Comparison of ENCODE assay signal across 18 cellular contexts in the genomic region with DNA sequence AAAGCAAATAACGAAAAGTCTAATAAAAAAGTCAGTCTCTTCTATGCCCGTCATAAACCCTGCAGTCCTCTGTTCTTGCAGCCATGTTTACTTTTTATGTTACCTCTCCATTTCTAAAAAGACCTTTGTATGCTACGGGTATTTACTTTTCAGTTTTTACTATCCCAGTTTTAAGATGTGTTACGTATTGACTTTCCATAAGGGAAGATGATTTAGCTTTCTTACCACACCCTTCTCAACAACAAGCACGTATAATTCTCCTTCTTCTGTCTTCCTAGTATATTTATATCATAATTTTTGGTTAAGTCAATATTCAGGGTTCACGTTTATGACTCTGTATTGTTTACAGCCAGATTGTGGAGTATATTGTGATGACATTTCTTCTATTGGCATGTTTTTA. TPM values are rescaled to one million over a fixed set of nuclear protein-coding genes. Genes with fewer than 3 reads are reported as not detected.
A peak's percentile ranks its signal among the peaks of the same experiment; 100 is the strongest.
DNase-seq lines count a peak whose midpoint lies in the region; ATAC-seq, FAIRE-seq and TF ChIP-seq lines count a peak whose summit lies in the region.
"Had no signal": no experiment of that assay in that cellular context is flagged by ENCODE, and none has a peak within 500 bp of the region (broad histone marks: within the 10 kb centered on the region; RNA-seq: fewer than 3 reads in every experiment).

No MANE protein-coding gene starts in this region.

- ATAC-seq in T-cell (replicated peaks in 1 of 4) (no peak), left colon (peak; percentile 90), HepG2 (no peak)
- ATAC-seq: A549, Right ventricle myocardium inferior had no signal

- TF ChIP-seq RAD21 in HepG2 (CRISPR knock-in tag; IDR thresholded peaks at IDR 0.05), result no peak

- H3K27me3 Mint-ChIP-seq in activated naive CD4-positive, alpha-beta T cell treated with anti-CD3 and anti-CD28 coated beads for 36 hours (ENCODE audit: low read depth), result no peaks in the 10 kb centered on the region
- no peaks in the 10 kb centered on the region for H3K27me3 Mint-ChIP-seq in T-cell

- H3K36me3 ChIP-seq in transverse colon (peaks cover 0 to 35% (median 8%) of the 10 kb centered on the region in 4 donors), HepG2 (replicated peaks in 1 of 2; ENCODE audit: control insufficient read depth in 1 of 2, insufficient read depth in 2 of 2, low read length in 2 of 2) (peaks cover 2 to 72% of the 10 kb centered on the region in 2 experiments; a peak in 4 of 5 replicates)

- TF ChIP-seq CTCF in transverse colon (IDR thresholded peaks at IDR 0.05) (no peak), HepG2 (CRISPR knock-in tag; IDR thresholded peaks at IDR 0.05) (no peak)

- no peak overlapping the region for H3K4me3 Mint-ChIP-seq in activated naive CD4-positive, alpha-beta T cell treated with anti-CD3 and anti-CD28 coated beads for 36 hours
- no peak overlapping the region for H3K4me3 Mint-ChIP-seq in T-cell

- peak overlapping the region in 3 of 4 donors; percentile 23 to 57 (median 50) for H3K27ac ChIP-seq in transverse colon
- no peak overlapping the region for H3K27ac ChIP-seq in HepG2 (ENCODE audit: extremely low read length, insufficient read depth, low read length)
- H3K27ac ChIP-seq: A549, KMS-11, Peyer's patch had no signal

- TF ChIP-seq POLR2A in transverse colon (IDR thresholded peaks at IDR 0.05) (no peak), HepG2 (IDR thresholded peaks at IDR 0.05; ENCODE audit: insufficient read depth in 1 of 2, low read depth in 2 of 2, low read length in 2 of 2) (no peak)

- 48 to 50% methylated on average over 6 of the region's 6 CpGs for WGBS in transverse colon (ENCODE audit: low coverage in 1 of 2), 2 donors
- WGBS in HepG2 (ENCODE audit: low lambda C conversion rate), result 96% methylated on average over 6 of the region's 6 CpGs

- no TSS peak for BruUV-seq in HepG2 (replicated peaks; lab: Mats Ljungman, UMichigan)

- H3K4me2 ChIP-seq in HepG2 (ENCODE audit: low read depth, low read length), result no peak overlapping the region
- H3K4me2 ChIP-seq: A549, KMS-11 had no signal

- H2AFZ ChIP-seq in HepG2 (ENCODE audit: low read length), result no peak overlapping the region

- no peak overlapping the region for H3K9ac ChIP-seq in HepG2 (ENCODE audit: insufficient read depth, low read depth, low read length)
- H3K9ac ChIP-seq: KMS-11 had no signal

- H3K79me2 ChIP-seq in HepG2 (ENCODE audit: insufficient read depth, low read length), result peaks cover 19% of the 10 kb centered on the region

- CTCF ChIA-PET in activated naive CD4-positive, alpha-beta T cell treated with anti-CD3 and anti-CD28 coated beads for 36 hours (lab: Charles Lee), result no interaction called here
- CTCF ChIA-PET in T-cell (lab: Charles Lee), result no interaction called here
- CTCF ChIA-PET in HepG2 (lab: Yijun Ruan, JAX; ENCODE audit: low intra/inter-chr PET ratio, low total read pairs), result no interaction called here

- H3K9me3 ChIP-seq in transverse colon (no peaks in the 10 kb centered on the region), HepG2 (ENCODE audit: low read length) (no peaks in the 10 kb centered on the region)
- H3K9me3 ChIP-seq: A549, MG63, Peyer's patch had no signal

- 0 out of 2 replicates have a peak, but pooled peaks cover 3% of the 10 kb centered on the region for H4K20me1 ChIP-seq in HepG2 (ENCODE audit: insufficient read depth, low read length)

- POLR2A ChIA-PET in T-cell (lab: Charles Lee), result no interaction called here
- POLR2A ChIA-PET in HepG2 (lab: Yijun Ruan, JAX), result no interaction called here

- H3K4me1 ChIP-seq in transverse colon, result peaks cover 0 to 31% (median 10%) of the 10 kb centered on the region in 4 donors
- no peaks in the 10 kb centered on the region for H3K4me1 ChIP-seq in HepG2 (ENCODE audit: insufficient read depth, low read length)
- H3K4me1 ChIP-seq: A549 had no signal

- DNase-seq in activated naive CD4-positive, alpha-beta T cell treated with anti-CD3 and anti-CD28 coated beads for 36 hours, result no peak
- DNase-seq in activated naive CD4-positive, alpha-beta T cell treated with Interleukin-2 at 50 U/mL for 16 hours, result no peak
- DNase-seq in T-cell (no peak), left colon (no peak), transverse colon (no peak), GF-D8 (lab: John Stamatoyannopoulos, UW) (no peak), HepG2 (ENCODE audit: low spot score) (no peak)
- DNase-seq: C1 segment of cervical spinal cord, MG63, NCI-H1092 treated with DMSO at 0.1 percent for 48 hours, NCI-H1694, NCI-H510A treated with DMSO at 0.1 percent for 48 hours, NCI-H82, Peyer's patch had no signal

- H3K4me3 ChIP-seq in transverse colon (no peak overlapping the region), HepG2 (replicated peaks in 1 of 3; ENCODE audit: insufficient read depth in 1 of 3, low read depth in 2 of 3, low read length in 3 of 3) (no peak overlapping the region)
- H3K4me3 ChIP-seq: A549, MG63, Peyer's patch had no signal

- H3K9me3 Mint-ChIP-seq in activated naive CD4-positive, alpha-beta T cell treated with anti-CD3 and anti-CD28 coated beads for 36 hours, result no peaks in the 10 kb centered on the region
- no peaks in the 10 kb centered on the region for H3K9me3 Mint-ChIP-seq in T-cell

- FAIRE-seq in HepG2 (lab: Jason Lieb, UNC), result no peak
- FAIRE-seq: A549, H1 had no signal

- in situ Hi-C loops in transverse colon (cut with MboI; ENCODE audit: low pct_ligation_motif_present in 1 of 4, low pct_unique_long_range_greater_than_20kb in 1 of 4, low sequenced_read_pairs in 3 of 4) (no loop called here), HepG2 (cut with HindIII; ENCODE audit: extremely low pct_ligation_motif_present, low pct_unique_long_range_greater_than_20kb) (no loop called here)

- peak overlapping the region; percentile 20 for H3K27ac Mint-ChIP-seq in activated naive CD4-positive, alpha-beta T cell treated with anti-CD3 and anti-CD28 coated beads for 36 hours
- H3K27ac Mint-ChIP-seq in T-cell, result peak overlapping the region; percentile 16 to 59

- H3K36me3 Mint-ChIP-seq in activated naive CD4-positive, alpha-beta T cell treated with anti-CD3 and anti-CD28 coated beads for 36 hours (ENCODE audit: low read depth), result peaks cover 56% of the 10 kb centered on the region
- peaks cover 54% of the 10 kb centered on the region for H3K36me3 Mint-ChIP-seq in T-cell

- H3K27me3 ChIP-seq in transverse colon (no peaks in the 10 kb centered on the region), HepG2 (ENCODE audit: control insufficient read depth in 1 of 2, insufficient read depth in 2 of 2, low read length in 2 of 2) (no peaks in the 10 kb centered on the region)
- H3K27me3 ChIP-seq: MG63, Peyer's patch had no signal

- intact Hi-C loops in activated naive CD4-positive, alpha-beta T cell treated with anti-CD3 and anti-CD28 coated beads for 36 hours (cut with micrococcal nuclease), result no loop called here
- intact Hi-C loops in left colon (cut with DNase I, micrococcal nuclease) (no loop called here), transverse colon (cut with DNase I; ENCODE audit: low total_unique reads) (no loop called here), HepG2 (cut with micrococcal nuclease; ENCODE audit: unreplicated experiment) (no loop called here)

- TF ChIP-seq EP300 in transverse colon (IDR thresholded peaks at IDR 0.05; ENCODE audit: low read depth) (no peak), HepG2 (IDR thresholded peaks at IDR 0.05; ENCODE audit: low read depth in 2 of 2, low read length in 2 of 2) (no peak), HepG2 (CRISPR knock-in tag; IDR thresholded peaks at IDR 0.05; ENCODE audit: borderline replicate concordance) (no peak)

- peaks cover 48% of the 10 kb centered on the region for H3K4me1 Mint-ChIP-seq in activated naive CD4-positive, alpha-beta T cell treated with anti-CD3 and anti-CD28 coated beads for 36 hours (ENCODE audit: low read depth)
- H3K4me1 Mint-ChIP-seq in T-cell, result peaks cover 57 to 64% (median 60%) of the 10 kb centered on the region in 3 donors

RNA-seq across cellular contexts. Expression of a gene that starts 10.8 kb away (rescaled TPM):
- 10 to 100 TPM; 42.3 to 49.4 TPM for total RNA-seq in activated naive CD4-positive, alpha-beta T cell treated with anti-CD3 and anti-CD28 coated beads for 36 hours
- total RNA-seq in T-cell (10 to 100 TPM; 28.6 to 38.9 (median 37.5) TPM), left colon (10 to 100 TPM; 17.2 to 22.0 TPM), transverse colon (10 to 100 TPM; 16.1 to 75.6 (median 23.9) TPM), HepG2 (2016; rRNA removed; fragmentation: Illumina TruSeq; extraction: Trizol) (27.7 and 31.1 TPM in 2 replicates)
- total RNA-seq in HepG2 (2016; cell fraction: cytosol; rRNA removed; fragmentation: Illumina TruSeq; extraction: Trizol; ENCODE audit: low read depth), result 29.0 and 32.0 TPM in 2 replicates
- total RNA-seq in HepG2 (2016; cell fraction: insoluble cytoplasmic fraction; rRNA removed; fragmentation: Illumina TruSeq; extraction: Trizol), result 28.7 and 29.8 TPM in 2 replicates
- total RNA-seq in HepG2 (2016; cell fraction: membrane; rRNA removed; fragmentation: Illumina TruSeq; extraction: Trizol), result 13.4 and 16.4 TPM in 2 replicates
- 49.9 and 50.1 TPM in 2 replicates for total RNA-seq in HepG2 (2016; cell fraction: nucleus; rRNA removed; fragmentation: Illumina TruSeq; extraction: Trizol)
- 7.5 and 9.4 TPM in 2 replicates for polyA plus RNA-seq in HepG2 (2011; rRNA removed)
- 2.2 and 3.0 TPM in 2 replicates for polyA plus RNA-seq in HepG2 (2011; cell fraction: cytosol; rRNA removed)
- 14.8 and 17.3 TPM in 2 replicates for polyA plus RNA-seq in HepG2 (2011; cell fraction: nucleus; rRNA removed)
- polyA plus RNA-seq in HepG2 (2012), result 15.2 and 18.1 TPM in 2 replicates
- polyA plus RNA-seq in HepG2 (2016; cell fraction: cytosol; fragmentation: Illumina TruSeq; extraction: Trizol; ENCODE audit: low read depth), result 5.3 and 7.1 TPM in 2 replicates
- 30.3 and 34.3 TPM in 2 replicates for polyA plus RNA-seq in HepG2 (2016; cell fraction: insoluble cytoplasmic fraction; fragmentation: Illumina TruSeq; extraction: Trizol; ENCODE audit: low read depth)
- 10.1 and 10.6 TPM in 2 replicates for polyA plus RNA-seq in HepG2 (2016; cell fraction: membrane; fragmentation: Illumina TruSeq; extraction: Trizol; ENCODE audit: low read depth)
- polyA plus RNA-seq in HepG2 (2016; cell fraction: nucleus; fragmentation: Illumina TruSeq; extraction: Trizol; ENCODE audit: insufficient read depth, low read depth), result 45.5 and 47.6 TPM in 2 replicates
- polyA minus RNA-seq in HepG2 (2011; rRNA and poly(A)+ RNA removed; ENCODE audit: low replicate concordance), result 12.0 and 20.5 TPM in 2 replicates
- 5.1 and 5.2 TPM in 2 replicates for polyA minus RNA-seq in HepG2 (2011; cell fraction: cytosol; rRNA and poly(A)+ RNA removed)
- 58.9 and 61.8 TPM in 2 replicates for polyA minus RNA-seq in HepG2 (2011; cell fraction: nucleus; rRNA and poly(A)+ RNA removed)

RNA-seq across cellular contexts. Expression of a gene that starts 27.4 kb away (rescaled TPM):
- total RNA-seq in activated naive CD4-positive, alpha-beta T cell treated with anti-CD3 and anti-CD28 coated beads for 36 hours, result not detected
- total RNA-seq in T-cell, result 1 to 10 TPM in 2 of 5 donors, under 1 TPM in 3; 0.43 to 5.0 (median 0.73) TPM
- total RNA-seq in left colon, result 1 to 10 TPM in 1 of 2 donors, under 1 TPM in 1; 0.15 to 1.1 TPM
- total RNA-seq in transverse colon, result under 1 TPM in 2 of 4 donors, not detected in 2; 0.27 to 0.95 TPM
- not detected in 2 replicates for total RNA-seq in HepG2 (2016; rRNA removed; fragmentation: Illumina TruSeq; extraction: Trizol)
- total RNA-seq in HepG2 (2016; cell fraction: cytosol; rRNA removed; fragmentation: Illumina TruSeq; extraction: Trizol; ENCODE audit: low read depth), result not detected in 2 replicates
- not detected in 2 replicates for total RNA-seq in HepG2 (2016; cell fraction: insoluble cytoplasmic fraction; rRNA removed; fragmentation: Illumina TruSeq; extraction: Trizol)
- not detected in 2 replicates for total RNA-seq in HepG2 (2016; cell fraction: membrane; rRNA removed; fragmentation: Illumina TruSeq; extraction: Trizol)
- total RNA-seq in HepG2 (2016; cell fraction: nucleus; rRNA removed; fragmentation: Illumina TruSeq; extraction: Trizol), result not detected in 2 replicates
- polyA plus RNA-seq in HepG2 (2011; rRNA removed), result not detected in 2 replicates
- not detected in 2 replicates for polyA plus RNA-seq in HepG2 (2011; cell fraction: cytosol; rRNA removed)
- polyA plus RNA-seq in HepG2 (2011; cell fraction: nucleus; rRNA removed), result not detected in 2 replicates
- not detected in 2 replicates for polyA plus RNA-seq in HepG2 (2012)
- not detected in 2 replicates for polyA plus RNA-seq in HepG2 (2016; cell fraction: cytosol; fragmentation: Illumina TruSeq; extraction: Trizol; ENCODE audit: low read depth)
- polyA plus RNA-seq in HepG2 (2016; cell fraction: insoluble cytoplasmic fraction; fragmentation: Illumina TruSeq; extraction: Trizol; ENCODE audit: low read depth), result not detected in 2 replicates
- not detected in 2 replicates for polyA plus RNA-seq in HepG2 (2016; cell fraction: membrane; fragmentation: Illumina TruSeq; extraction: Trizol; ENCODE audit: low read depth)
- not detected in 2 replicates for polyA plus RNA-seq in HepG2 (2016; cell fraction: nucleus; fragmentation: Illumina TruSeq; extraction: Trizol; ENCODE audit: insufficient read depth, low read depth)
- not detected in 2 replicates for polyA minus RNA-seq in HepG2 (2011; rRNA and poly(A)+ RNA removed; ENCODE audit: low replicate concordance)
- not detected in 2 replicates for polyA minus RNA-seq in HepG2 (2011; cell fraction: cytosol; rRNA and poly(A)+ RNA removed)
- not detected in 2 replicates for polyA minus RNA-seq in HepG2 (2011; cell fraction: nucleus; rRNA and poly(A)+ RNA removed)
- total RNA-seq: H1 had no signal
- polyA plus RNA-seq: A549, H1 had no signal

RNA-seq across cellular contexts. Expression of a gene that starts 42.0 kb away (rescaled TPM):
- total RNA-seq in activated naive CD4-positive, alpha-beta T cell treated with anti-CD3 and anti-CD28 coated beads for 36 hours, result 10 to 100 TPM; 44.1 to 48.0 TPM
- total RNA-seq in T-cell (100 to 1,000 TPM; 104 to 150 (median 117) TPM), left colon (10 to 100 TPM; 36.4 to 50.7 TPM), transverse colon (100 to 1,000 TPM in 1 of 4 donors, 10 to 100 TPM in 3; 31.2 to 158 (median 83.0) TPM), HepG2 (2016; rRNA removed; fragmentation: Illumina TruSeq; extraction: Trizol) (36.1 and 46.8 TPM in 2 replicates)
- total RNA-seq in HepG2 (2016; cell fraction: cytosol; rRNA removed; fragmentation: Illumina TruSeq; extraction: Trizol; ENCODE audit: low read depth), result 31.7 and 32.0 TPM in 2 replicates
- 38.2 and 46.1 TPM in 2 replicates for total RNA-seq in HepG2 (2016; cell fraction: insoluble cytoplasmic fraction; rRNA removed; fragmentation: Illumina TruSeq; extraction: Trizol)
- total RNA-seq in HepG2 (2016; cell fraction: membrane; rRNA removed; fragmentation: Illumina TruSeq; extraction: Trizol), result 21.6 and 24.0 TPM in 2 replicates
- 43.3 and 48.0 TPM in 2 replicates for total RNA-seq in HepG2 (2016; cell fraction: nucleus; rRNA removed; fragmentation: Illumina TruSeq; extraction: Trizol)
- 28.1 and 30.8 TPM in 2 replicates for polyA plus RNA-seq in HepG2 (2011; rRNA removed)
- 18.6 and 27.6 TPM in 2 replicates for polyA plus RNA-seq in HepG2 (2011; cell fraction: cytosol; rRNA removed)
- polyA plus RNA-seq in HepG2 (2011; cell fraction: nucleus; rRNA removed), result 29.6 and 33.5 TPM in 2 replicates
- 25.7 and 27.6 TPM in 2 replicates for polyA plus RNA-seq in HepG2 (2012)
- 6.4 and 6.5 TPM in 2 replicates for polyA plus RNA-seq in HepG2 (2016; cell fraction: cytosol; fragmentation: Illumina TruSeq; extraction: Trizol; ENCODE audit: low read depth)
- 38.3 and 40.1 TPM in 2 replicates for polyA plus RNA-seq in HepG2 (2016; cell fraction: insoluble cytoplasmic fraction; fragmentation: Illumina TruSeq; extraction: Trizol; ENCODE audit: low read depth)
- 10.4 TPM in 2 replicates for polyA plus RNA-seq in HepG2 (2016; cell fraction: membrane; fragmentation: Illumina TruSeq; extraction: Trizol; ENCODE audit: low read depth)
- polyA plus RNA-seq in HepG2 (2016; cell fraction: nucleus; fragmentation: Illumina TruSeq; extraction: Trizol; ENCODE audit: insufficient read depth, low read depth), result 40.2 and 43.4 TPM in 2 replicates
- 22.2 and 52.5 TPM in 2 replicates for polyA minus RNA-seq in HepG2 (2011; rRNA and poly(A)+ RNA removed; ENCODE audit: low replicate concordance)
- 20.3 and 22.6 TPM in 2 replicates for polyA minus RNA-seq in HepG2 (2011; cell fraction: cytosol; rRNA and poly(A)+ RNA removed)
- 136 and 144 TPM in 2 replicates for polyA minus RNA-seq in HepG2 (2011; cell fraction: nucleus; rRNA and poly(A)+ RNA removed)
